ENCODE assay signal across 15 cellular contexts in the genomic region with DNA sequence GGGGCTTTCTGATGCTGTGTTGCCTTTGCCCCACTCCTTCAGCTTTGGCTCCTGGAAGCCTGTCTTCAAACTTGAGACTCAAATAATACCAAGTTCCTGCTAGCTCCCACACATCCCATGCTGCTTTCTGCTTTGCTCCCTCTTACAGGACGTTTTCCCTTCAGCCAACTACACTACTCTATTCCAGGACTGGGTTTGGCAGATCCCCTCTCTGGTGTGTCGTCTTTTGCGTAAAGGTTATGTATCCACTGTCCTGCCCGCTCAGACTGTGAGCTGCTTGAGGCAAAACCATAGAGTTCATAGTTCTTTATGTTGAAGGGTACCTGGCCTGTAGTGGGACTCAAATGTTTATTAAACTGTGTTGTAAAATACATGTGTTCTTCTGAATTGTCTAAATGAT. TPM values are rescaled to one million over a fixed set of nuclear protein-coding genes. Genes with fewer than 3 reads are reported as not detected.
"Had no signal": no experiment of that assay in that cellular context is flagged by ENCODE, and none has a peak within 500 bp of the region (broad histone marks: within the 10 kb centered on the region; RNA-seq: fewer than 3 reads in every experiment).

No MANE protein-coding gene starts in this region.

- H3K9me3 ChIP-seq: body of pancreas, transverse colon had no signal

- DNase-seq: activated CD4-positive, alpha-beta T cell treated with anti-CD3 and anti-CD28 coated beads, Interleukin-2, amount 50 U/mL, for 1 hour; activated CD4-positive, CD25-positive, alpha-beta regulatory T cell; activated naive CD4-positive, alpha-beta T cell treated with anti-CD3 and anti-CD28 coated beads, Interleukin-2, amount 10 ng/mL, durations not matched to agents 7 days and 5 days; activated T-cell treated with anti-CD3 and anti-CD28 coated beads for 4 hours; body of pancreas; effector memory CD4-positive, alpha-beta T cell; glutamatergic neuron; left colon; mammary epithelial cell; natural killer cell; SIG-M5; transverse colon had no signal

- H3K27ac ChIP-seq: body of pancreas had no signal

- H3K27me3 ChIP-seq: body of pancreas, transverse colon had no signal

- H3K36me3 ChIP-seq: transverse colon had no signal

- H3K4me3 ChIP-seq: body of pancreas, transverse colon had no signal

- ATAC-seq: activated T-helper 17 cell treated with anti-CD3 and anti-CD28 coated beads, Interleukin-2, amount 50 U/mL, for 72 hours; body of pancreas; left colon; natural killer cell; stimulated activated memory B cell treated with anti-CD40 and anti-IgM and Interleukin-4, amounts not matched to agents 10 μg/mL and 1 μg/mL and 100 μg/mL, for 72 hours had no signal

RNA-seq across cellular contexts. Expression of a gene that starts 25.4 kb away (rescaled TPM):
- total RNA-seq: T-helper 2 cell treated with Interferon-gamma antibody and Interleukin-4, amounts not matched to agents 100 ng/mL and 5 ng/mL, for 36 hours had no signal
